In genomic region chrX:123550829-123551228, GRCh38 we compare ENCODE assay signal across 23 cellular contexts.
DNase-seq lines count a peak whose midpoint lies in the region; ATAC-seq, FAIRE-seq and TF ChIP-seq lines count a peak whose summit lies in the region.
"Had no signal": no experiment of that assay in that cellular context is flagged by ENCODE, and none has a peak within 500 bp of the region (broad histone marks: within the 10 kb centered on the region; RNA-seq: fewer than 3 reads in every experiment).

No MANE protein-coding gene starts in this region.

- intact Hi-C loops in HepG2 (cut with micrococcal nuclease; ENCODE audit: unreplicated experiment) (no loop called here), right lobe of liver (cut with DNase I) (no loop called here)

- POLR2A ChIA-PET in HepG2 (lab: Yijun Ruan, JAX) (no interaction called here), HEK293T (lab: Yijun Ruan, JAX) (no interaction called here)

- no peaks in the 10 kb centered on the region for H3K36me3 ChIP-seq in HepG2 (replicated peaks in 1 of 2; ENCODE audit: control insufficient read depth in 1 of 2, insufficient read depth in 2 of 2, low read length in 2 of 2)
- no peaks in the 10 kb centered on the region for H3K36me3 ChIP-seq in right lobe of liver
- H3K36me3 ChIP-seq in astrocyte (ENCODE audit: insufficient read depth, low read length), result no peaks in the 10 kb centered on the region
- H3K36me3 ChIP-seq: BLaER1 treated with 17β-estradiol and CSF1 and Interleukin-3, amounts not matched to agents 10 nM and 100 nM had no signal

- H3K4me2 ChIP-seq in HepG2 (ENCODE audit: low read depth, low read length) (no peak overlapping the region), astrocyte (ENCODE audit: low read length) (no peak overlapping the region)
- H3K4me2 ChIP-seq: A549; BLaER1 treated with 17β-estradiol and CSF1 and Interleukin-3, amounts not matched to agents 10 nM and 100 nM had no signal

- no peaks in the 10 kb centered on the region for H3K36me3 Mint-ChIP-seq in astrocyte (ENCODE audit: low read depth, unreplicated experiment)
- H3K36me3 Mint-ChIP-seq: CD8-positive, alpha-beta T cell had no signal

- TF ChIP-seq RAD21 in HepG2 (CRISPR knock-in tag; IDR thresholded peaks at IDR 0.05), result no peak

- TF ChIP-seq POLR2A in HepG2 (IDR thresholded peaks at IDR 0.05; ENCODE audit: insufficient read depth in 1 of 2, low read depth in 2 of 2, low read length in 2 of 2), result no peak
- TF ChIP-seq POLR2A in right lobe of liver (IDR thresholded peaks at IDR 0.05), result no peak

- no peaks in the 10 kb centered on the region for H3K27me3 ChIP-seq in HepG2 (ENCODE audit: control insufficient read depth in 1 of 2, insufficient read depth in 2 of 2, low read length in 2 of 2)
- H3K27me3 ChIP-seq in right lobe of liver, result no peaks in the 10 kb centered on the region
- H3K27me3 ChIP-seq in astrocyte (ENCODE audit: insufficient read depth, low read length), result no peaks in the 10 kb centered on the region

- no peaks in the 10 kb centered on the region for H3K79me2 ChIP-seq in HepG2 (ENCODE audit: insufficient read depth, low read length)
- H3K79me2 ChIP-seq in astrocyte (ENCODE audit: insufficient read depth, low read length), result no peaks in the 10 kb centered on the region

- no peak for TF ChIP-seq EP300 in HepG2 (IDR thresholded peaks at IDR 0.05; ENCODE audit: low read depth in 2 of 2, low read length in 2 of 2)
- TF ChIP-seq EP300 in HepG2 (CRISPR knock-in tag; IDR thresholded peaks at IDR 0.05; ENCODE audit: borderline replicate concordance), result no peak

- no TSS peak for BruUV-seq in HepG2 (replicated peaks; lab: Mats Ljungman, UMichigan)

- WGBS in HepG2 (ENCODE audit: low lambda C conversion rate), result 0% methylated on average over 1 of the region's 1 CpG
- 46% methylated on average over 1 of the region's 1 CpG for WGBS in right lobe of liver (ENCODE audit: insufficient coverage, low coverage, low lambda C conversion rate, missing lambda C conversion rate)

- H3K4me3 Mint-ChIP-seq in astrocyte (ENCODE audit: unreplicated experiment), result no peak overlapping the region
- H3K4me3 Mint-ChIP-seq: B cell; CD4-positive, alpha-beta T cell; CD8-positive, alpha-beta T cell had no signal

- CTCF ChIA-PET in HepG2 (lab: Yijun Ruan, JAX; ENCODE audit: low intra/inter-chr PET ratio, low total read pairs) (no interaction called here), HEK293T (lab: Yijun Ruan, JAX) (no interaction called here)

- H3K9ac ChIP-seq in HepG2 (ENCODE audit: insufficient read depth, low read depth, low read length) (no peak overlapping the region), astrocyte (ENCODE audit: low read length) (no peak overlapping the region)
- H3K9ac ChIP-seq: BLaER1 treated with 17β-estradiol and CSF1 and Interleukin-3, amounts not matched to agents 10 nM and 100 nM had no signal

- TF ChIP-seq CTCF in HepG2 (CRISPR knock-in tag; IDR thresholded peaks at IDR 0.05), result no peak
- TF ChIP-seq CTCF in right lobe of liver (IDR thresholded peaks at IDR 0.05), result no peak
- TF ChIP-seq CTCF in astrocyte (IDR thresholded peaks at IDR 0.05; ENCODE audit: insufficient read depth, low read depth, low read length), result no peak

- peak; percentile 12 for FAIRE-seq in HepG2 (lab: Jason Lieb, UNC)
- FAIRE-seq in astrocyte (lab: Jason Lieb, UNC), result peak; percentile 9
- FAIRE-seq: A549, D721Med, GM12878, GM19239 had no signal

- no peak for ATAC-seq in HepG2
- no peak for ATAC-seq in right lobe of liver
- ATAC-seq in GM21515 (IDR thresholded peaks at IDR 0.05; ENCODE audit: unreplicated experiment), result no peak
- ATAC-seq in HG03457 (IDR thresholded peaks at IDR 0.05; ENCODE audit: unreplicated experiment), result no peak
- ATAC-seq: A549; CD8-positive, alpha-beta T cell; GM12878 had no signal

- no peak for DNase-seq in HepG2 (ENCODE audit: low spot score)
- DNase-seq in right lobe of liver, result no peak
- no peak for DNase-seq in HEK293T (ENCODE audit: extremely low spot score)
- DNase-seq in astrocyte (ENCODE audit: low read depth), result no peak
- no peak for DNase-seq in DMS79 (lab: John Stamatoyannopoulos, UW)
- DNase-seq: AML-193; Caco-2; Calu3; CD4-positive, alpha-beta T cell; CD8-positive, alpha-beta T cell; DND-41; EL; GDM1 had no signal

- H4K20me1 ChIP-seq in HepG2 (ENCODE audit: insufficient read depth, low read length) (no peaks in the 10 kb centered on the region), astrocyte (ENCODE audit: insufficient read depth, low read length) (no peaks in the 10 kb centered on the region)
- H4K20me1 ChIP-seq: BLaER1 treated with 17β-estradiol and CSF1 and Interleukin-3, amounts not matched to agents 10 nM and 100 nM had no signal

- H2AFZ ChIP-seq in HepG2 (ENCODE audit: low read length) (no peak overlapping the region), astrocyte (ENCODE audit: low read depth, low read length) (no peak overlapping the region)

- H3K27me3 Mint-ChIP-seq in astrocyte (ENCODE audit: low read depth, unreplicated experiment), result no peaks in the 10 kb centered on the region
- H3K27me3 Mint-ChIP-seq: B cell; CD4-positive, alpha-beta T cell had no signal

- in situ Hi-C loops in HepG2 (cut with HindIII; ENCODE audit: extremely low pct_ligation_motif_present, low pct_unique_long_range_greater_than_20kb), result no loop called here

- H3K27ac ChIP-seq in HepG2 (ENCODE audit: extremely low read length, insufficient read depth, low read length) (no peak overlapping the region), right lobe of liver (no peak overlapping the region), astrocyte (ENCODE audit: low read depth, low read length) (no peak overlapping the region)
- H3K27ac ChIP-seq: 22Rv1; A549; BLaER1 treated with 17β-estradiol and CSF1 and Interleukin-3, amounts not matched to agents 10 nM and 100 nM; C4-2B had no signal

- no peaks in the 10 kb centered on the region for H3K9me3 ChIP-seq in HepG2 (ENCODE audit: low read length)
- no peaks in the 10 kb centered on the region for H3K9me3 ChIP-seq in right lobe of liver
- no peaks in the 10 kb centered on the region for H3K9me3 ChIP-seq in astrocyte (ENCODE audit: insufficient read depth, low read depth, low read length)
- H3K9me3 ChIP-seq: A549, Caco-2 had no signal

- H3K4me3 ChIP-seq in HepG2 (replicated peaks in 1 of 3; ENCODE audit: insufficient read depth in 1 of 3, low read depth in 2 of 3, low read length in 3 of 3), result no peak overlapping the region
- H3K4me3 ChIP-seq in right lobe of liver, result no peak overlapping the region
- no peak overlapping the region for H3K4me3 ChIP-seq in astrocyte (ENCODE audit: insufficient read depth, low read depth, low read length)
- H3K4me3 ChIP-seq: A549; BLaER1 treated with 17β-estradiol and CSF1 and Interleukin-3, amounts not matched to agents 10 nM and 100 nM; GM12878 had no signal

- H3K9me3 Mint-ChIP-seq in astrocyte (ENCODE audit: unreplicated experiment), result no peaks in the 10 kb centered on the region
- H3K9me3 Mint-ChIP-seq: CD4-positive, alpha-beta T cell had no signal

- H3K4me1 ChIP-seq in HepG2 (ENCODE audit: insufficient read depth, low read length), result no peaks in the 10 kb centered on the region
- no peaks in the 10 kb centered on the region for H3K4me1 ChIP-seq in right lobe of liver
- H3K4me1 ChIP-seq in astrocyte (ENCODE audit: insufficient read depth, low read length), result no peaks in the 10 kb centered on the region
- H3K4me1 ChIP-seq: A549; BLaER1 treated with 17β-estradiol and CSF1 and Interleukin-3, amounts not matched to agents 10 nM and 100 nM; Caco-2 had no signal

- H3K27ac Mint-ChIP-seq in astrocyte (ENCODE audit: unreplicated experiment), result no peak overlapping the region
- H3K27ac Mint-ChIP-seq: B cell; CD4-positive, alpha-beta T cell; CD8-positive, alpha-beta T cell had no signal

- H3K4me1 Mint-ChIP-seq in astrocyte (ENCODE audit: low read depth, unreplicated experiment), result no peaks in the 10 kb centered on the region
- H3K4me1 Mint-ChIP-seq: B cell had no signal

TF ChIP-seq in HepG2, 621 proteins besides CTCF, POLR2A, EP300 and RAD21 (continues in another document):
- TF ChIP-seq ZSCAN30 (CRISPR knock-in tag; IDR thresholded peaks at IDR 0.05) (no peak), ZFP36L1 (CRISPR knock-in tag; IDR thresholded peaks at IDR 0.05) (no peak)

TF ChIP-seq in HEK293T, 16 proteins besides CTCF, POLR2A, EP300 and RAD21:
- TF ChIP-seq L3MBTL2 (conservative IDR thresholded peaks at IDR 0.05) (no peak), ELF4 (IDR thresholded peaks at IDR 0.05) (peak; percentile 91)
TF ChIP-seq in HEK293T: peak in this region for 1.
